ENCODE assay signal across 8 cellular contexts in genomic region chr2:69437751-69438154, GRCh38. TPM values are rescaled to one million over a fixed set of nuclear protein-coding genes. Genes with fewer than 3 reads are reported as not detected.
DNase-seq lines count a peak whose midpoint lies in the region; ATAC-seq and TF ChIP-seq lines count a peak whose summit lies in the region.

No MANE protein-coding gene starts in this region.

- no peak for TF ChIP-seq EP300 in gastroesophageal sphincter (IDR thresholded peaks at IDR 0.05)

- 44 to 65% methylated on average over 5 to 7 of the region's 7 CpGs for WGBS in gastroesophageal sphincter (ENCODE audit: low coverage in 1 of 2), 2 donors
- WGBS in prostate gland = 32% methylated on average over 7 of the region's 7 CpGs

- H3K4me3 ChIP-seq in WERI-Rb-1 (ENCODE audit: low read depth, low read length) = peak overlapping the region; percentile 71
- H3K4me3 ChIP-seq in gastroesophageal sphincter = peak overlapping the region; percentile 63 to 67
- H3K4me3 ChIP-seq in prostate gland = peak overlapping the region; percentile 65 to 78

- no peaks in the 10 kb centered on the region for H3K9me3 ChIP-seq in WERI-Rb-1 (ENCODE audit: severe bottlenecking)
- no peaks in the 10 kb centered on the region for H3K9me3 ChIP-seq in gastroesophageal sphincter
- H3K9me3 ChIP-seq in prostate gland = no peaks in the 10 kb centered on the region

- peak; percentile 43 for ATAC-seq in Right ventricle myocardium inferior
- ATAC-seq in gastroesophageal sphincter = peak; percentile 37
- ATAC-seq in GM18519 (IDR thresholded peaks at IDR 0.05; ENCODE audit: low FRiP score, unreplicated experiment) = no peak
- no peak for ATAC-seq in HG03039 (IDR thresholded peaks at IDR 0.05; ENCODE audit: unreplicated experiment)

- H3K27ac ChIP-seq in WERI-Rb-1 (peak overlapping the region; percentile 93), gastroesophageal sphincter (peak overlapping the region; percentile 91 to 99 (median 96)), prostate gland (peak overlapping the region; percentile 96 to 98)

- DNase-seq in Right ventricle myocardium inferior (ENCODE audit: missing footprints) (no peak), cardiac septum (ENCODE audit: low spot score) (no peak), WERI-Rb-1 (no peak), prostate gland (ENCODE audit: low spot score) (peak; percentile 60), D341Med (ENCODE audit: low spot score) (no peak)

- intact Hi-C loops in Right ventricle myocardium inferior (cut with DNase I) (loop anchor here (5.0 kb wide), 1 partner anchor 50 kb away; the partner anchor contains the start of gene GFPT1), cardiac septum (cut with DNase I) (loop anchor here (2.0 to 5.0 kb wide), 2 partner anchors 50 to 205 kb away; partner anchors contain the start of genes AAK1 and GFPT1), prostate gland (cut with DNase I) (loop anchor here (2.0 to 5.0 kb wide), 3 partner anchors 50 to 425 kb away; partner anchors contain the start of genes AAK1, ANTXR1 and GFPT1)

- no peak for TF ChIP-seq POLR2A in gastroesophageal sphincter (IDR thresholded peaks at IDR 0.05)
- TF ChIP-seq POLR2A in prostate gland (IDR thresholded peaks at IDR 0.05) = no peak

- no peaks in the 10 kb centered on the region for H3K27me3 ChIP-seq in WERI-Rb-1 (ENCODE audit: insufficient read depth, low read depth, severe bottlenecking)
- no peaks in the 10 kb centered on the region for H3K27me3 ChIP-seq in gastroesophageal sphincter
- no peaks in the 10 kb centered on the region for H3K27me3 ChIP-seq in prostate gland (replicated peaks; ENCODE audit: insufficient read depth)

- TF ChIP-seq CTCF in WERI-Rb-1 (IDR thresholded peaks at IDR 0.05; ENCODE audit: low read depth, low read length) (no peak), gastroesophageal sphincter (IDR thresholded peaks at IDR 0.05) (no peak), prostate gland (IDR thresholded peaks at IDR 0.05) (no peak)

- H3K4me1 ChIP-seq in gastroesophageal sphincter (peaks cover 0 to 34% (median 10%) of the 10 kb centered on the region in 3 donors), prostate gland (replicated peaks) (no peaks in the 10 kb centered on the region)

- H3K36me3 ChIP-seq in WERI-Rb-1 (peaks cover 3% of the 10 kb centered on the region), gastroesophageal sphincter (no peaks in the 10 kb centered on the region), prostate gland (no peaks in the 10 kb centered on the region)

RNA-seq across cellular contexts. Expression of gene NFU1, which starts 0.5 kb away (rescaled TPM):
- total RNA-seq in Right ventricle myocardium inferior = 122 TPM
- total RNA-seq in cardiac septum = 90.3 TPM
- 10 to 100 TPM; 58.9 to 77.2 (median 62.2) TPM for total RNA-seq in gastroesophageal sphincter
- 10 to 100 TPM; 33.4 to 42.0 TPM for total RNA-seq in prostate gland

RNA-seq across cellular contexts. Expression of gene GFPT1, which starts 50.7 kb away (rescaled TPM):
- total RNA-seq in Right ventricle myocardium inferior (38.9 TPM), cardiac septum (85.7 TPM), gastroesophageal sphincter (10 to 100 TPM; 15.3 to 40.4 (median 28.2) TPM), prostate gland (10 to 100 TPM; 27.4 to 52.7 TPM)

Comparison
In these comparisons a context has a peak if more than half of its experiments do, and no peak if none do; other contexts are left out.
1. ATAC-seq: peak in Right ventricle myocardium inferior (single experiment) and gastroesophageal sphincter (single experiment); none in GM18519 (single experiment) and HG03039 (single experiment).
2. Peak in every context shown above with its lines, with median percentiles within 50 percentile points of each other: H3K27ac ChIP-seq and H3K4me3 ChIP-seq.